Comparison of ENCODE assay signal across 1 cellular context in the genomic region with DNA sequence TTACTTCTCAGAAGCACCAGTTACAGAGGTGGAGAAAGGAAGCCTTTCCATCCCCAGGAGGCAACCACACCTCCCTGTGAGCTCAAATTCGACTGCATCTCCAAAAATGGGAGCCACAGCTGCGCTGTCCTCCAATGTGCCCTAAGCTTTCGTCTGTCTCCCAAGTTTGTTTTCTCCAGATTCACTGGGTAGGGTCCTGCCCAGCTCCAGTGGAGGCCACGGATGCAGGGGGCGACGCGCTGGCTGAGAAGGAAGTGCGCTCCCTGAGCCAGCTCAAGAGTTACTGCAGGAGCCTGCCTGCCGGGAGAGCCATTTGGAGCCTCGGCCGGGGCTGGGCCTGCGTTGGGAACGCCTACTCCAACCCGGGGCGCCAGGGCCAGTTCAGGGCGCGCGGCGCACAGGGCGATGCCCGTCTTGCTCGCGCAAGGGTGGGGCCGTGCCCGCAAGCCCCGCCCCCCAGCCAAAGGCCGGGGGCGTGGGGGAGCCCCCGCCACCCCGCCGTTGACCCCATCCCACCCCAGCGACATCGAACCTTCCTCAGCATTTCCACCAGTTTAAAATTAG.
TF ChIP-seq lines count a peak whose summit lies in the region.

No MANE protein-coding gene starts in this region.

TF ChIP-seq in HepG2, 621 proteins besides CTCF, POLR2A, EP300 and RAD21 (continued from another document and continues in another):
- TF ChIP-seq MEF2D (CRISPR knock-in tag; IDR thresholded peaks at IDR 0.05), result peak; percentile 81
- no peak for TF ChIP-seq RORA (CRISPR knock-in tag; IDR thresholded peaks at IDR 0.05)
- TF ChIP-seq ZNF841 (CRISPR knock-in tag; IDR thresholded peaks at IDR 0.05; ENCODE audit: borderline replicate concordance), result no peak
- peak; percentile 93; the same call in 1 of the 2 replicates for TF ChIP-seq SMAD1 (CRISPR knock-in tag; IDR thresholded peaks at IDR 0.05; ENCODE audit: borderline replicate concordance, low read depth)
- no peak for TF ChIP-seq FLYWCH1 (CRISPR knock-in tag; IDR thresholded peaks at IDR 0.05)
- TF ChIP-seq, protein P1, sequence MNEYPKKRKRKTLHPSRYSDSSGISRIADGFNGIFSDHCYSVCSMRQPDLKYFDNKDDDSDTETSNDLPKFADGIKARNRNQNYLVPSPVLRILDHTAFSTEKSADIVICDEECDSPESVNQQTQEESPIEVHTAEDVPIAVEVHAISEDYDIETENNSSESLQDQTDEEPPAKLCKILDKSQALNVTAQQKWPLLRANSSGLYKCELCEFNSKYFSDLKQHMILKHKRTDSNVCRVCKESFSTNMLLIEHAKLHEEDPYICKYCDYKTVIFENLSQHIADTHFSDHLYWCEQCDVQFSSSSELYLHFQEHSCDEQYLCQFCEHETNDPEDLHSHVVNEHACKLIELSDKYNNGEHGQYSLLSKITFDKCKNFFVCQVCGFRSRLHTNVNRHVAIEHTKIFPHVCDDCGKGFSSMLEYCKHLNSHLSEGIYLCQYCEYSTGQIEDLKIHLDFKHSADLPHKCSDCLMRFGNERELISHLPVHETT (CRISPR knock-in tag; conservative IDR thresholded peaks at IDR 0.05), result 0 out of 2 replicates have a peak, but pooled peaks have one; percentile 57
- TF ChIP-seq SAFB2 (CRISPR knock-in tag; IDR thresholded peaks at IDR 0.05; ENCODE audit: borderline replicate concordance, low read depth), result no peak
- TF ChIP-seq, protein P2, sequence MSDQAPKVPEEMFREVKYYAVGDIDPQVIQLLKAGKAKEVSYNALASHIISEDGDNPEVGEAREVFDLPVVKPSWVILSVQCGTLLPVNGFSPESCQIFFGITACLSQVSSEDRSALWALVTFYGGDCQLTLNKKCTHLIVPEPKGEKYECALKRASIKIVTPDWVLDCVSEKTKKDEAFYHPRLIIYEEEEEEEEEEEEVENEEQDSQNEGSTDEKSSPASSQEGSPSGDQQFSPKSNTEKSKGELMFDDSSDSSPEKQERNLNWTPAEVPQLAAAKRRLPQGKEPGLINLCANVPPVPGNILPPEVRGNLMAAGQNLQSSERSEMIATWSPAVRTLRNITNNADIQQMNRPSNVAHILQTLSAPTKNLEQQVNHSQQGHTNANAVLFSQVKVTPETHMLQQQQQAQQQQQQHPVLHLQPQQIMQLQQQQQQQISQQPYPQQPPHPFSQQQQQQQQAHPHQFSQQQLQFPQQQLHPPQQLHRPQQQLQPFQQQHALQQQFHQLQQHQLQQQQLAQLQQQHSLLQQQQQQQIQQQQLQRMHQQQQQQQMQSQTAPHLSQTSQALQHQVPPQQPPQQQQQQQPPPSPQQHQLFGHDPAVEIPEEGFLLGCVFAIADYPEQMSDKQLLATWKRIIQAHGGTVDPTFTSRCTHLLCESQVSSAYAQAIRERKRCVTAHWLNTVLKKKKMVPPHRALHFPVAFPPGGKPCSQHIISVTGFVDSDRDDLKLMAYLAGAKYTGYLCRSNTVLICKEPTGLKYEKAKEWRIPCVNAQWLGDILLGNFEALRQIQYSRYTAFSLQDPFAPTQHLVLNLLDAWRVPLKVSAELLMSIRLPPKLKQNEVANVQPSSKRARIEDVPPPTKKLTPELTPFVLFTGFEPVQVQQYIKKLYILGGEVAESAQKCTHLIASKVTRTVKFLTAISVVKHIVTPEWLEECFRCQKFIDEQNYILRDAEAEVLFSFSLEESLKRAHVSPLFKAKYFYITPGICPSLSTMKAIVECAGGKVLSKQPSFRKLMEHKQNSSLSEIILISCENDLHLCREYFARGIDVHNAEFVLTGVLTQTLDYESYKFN (CRISPR knock-in tag; conservative IDR thresholded peaks at IDR 0.05), result peak; percentile 45
- no peak for TF ChIP-seq DPF2 (CRISPR knock-in tag; IDR thresholded peaks at IDR 0.05; ENCODE audit: borderline replicate concordance, low read depth)
- TF ChIP-seq, protein P3, sequence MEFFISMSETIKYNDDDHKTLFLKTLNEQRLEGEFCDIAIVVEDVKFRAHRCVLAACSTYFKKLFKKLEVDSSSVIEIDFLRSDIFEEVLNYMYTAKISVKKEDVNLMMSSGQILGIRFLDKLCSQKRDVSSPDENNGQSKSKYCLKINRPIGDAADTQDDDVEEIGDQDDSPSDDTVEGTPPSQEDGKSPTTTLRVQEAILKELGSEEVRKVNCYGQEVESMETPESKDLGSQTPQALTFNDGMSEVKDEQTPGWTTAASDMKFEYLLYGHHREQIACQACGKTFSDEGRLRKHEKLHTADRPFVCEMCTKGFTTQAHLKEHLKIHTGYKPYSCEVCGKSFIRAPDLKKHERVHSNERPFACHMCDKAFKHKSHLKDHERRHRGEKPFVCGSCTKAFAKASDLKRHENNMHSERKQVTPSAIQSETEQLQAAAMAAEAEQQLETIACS (CRISPR knock-in tag; IDR thresholded peaks at IDR 0.05), result peak; percentile 71
- TF ChIP-seq, protein P4, sequence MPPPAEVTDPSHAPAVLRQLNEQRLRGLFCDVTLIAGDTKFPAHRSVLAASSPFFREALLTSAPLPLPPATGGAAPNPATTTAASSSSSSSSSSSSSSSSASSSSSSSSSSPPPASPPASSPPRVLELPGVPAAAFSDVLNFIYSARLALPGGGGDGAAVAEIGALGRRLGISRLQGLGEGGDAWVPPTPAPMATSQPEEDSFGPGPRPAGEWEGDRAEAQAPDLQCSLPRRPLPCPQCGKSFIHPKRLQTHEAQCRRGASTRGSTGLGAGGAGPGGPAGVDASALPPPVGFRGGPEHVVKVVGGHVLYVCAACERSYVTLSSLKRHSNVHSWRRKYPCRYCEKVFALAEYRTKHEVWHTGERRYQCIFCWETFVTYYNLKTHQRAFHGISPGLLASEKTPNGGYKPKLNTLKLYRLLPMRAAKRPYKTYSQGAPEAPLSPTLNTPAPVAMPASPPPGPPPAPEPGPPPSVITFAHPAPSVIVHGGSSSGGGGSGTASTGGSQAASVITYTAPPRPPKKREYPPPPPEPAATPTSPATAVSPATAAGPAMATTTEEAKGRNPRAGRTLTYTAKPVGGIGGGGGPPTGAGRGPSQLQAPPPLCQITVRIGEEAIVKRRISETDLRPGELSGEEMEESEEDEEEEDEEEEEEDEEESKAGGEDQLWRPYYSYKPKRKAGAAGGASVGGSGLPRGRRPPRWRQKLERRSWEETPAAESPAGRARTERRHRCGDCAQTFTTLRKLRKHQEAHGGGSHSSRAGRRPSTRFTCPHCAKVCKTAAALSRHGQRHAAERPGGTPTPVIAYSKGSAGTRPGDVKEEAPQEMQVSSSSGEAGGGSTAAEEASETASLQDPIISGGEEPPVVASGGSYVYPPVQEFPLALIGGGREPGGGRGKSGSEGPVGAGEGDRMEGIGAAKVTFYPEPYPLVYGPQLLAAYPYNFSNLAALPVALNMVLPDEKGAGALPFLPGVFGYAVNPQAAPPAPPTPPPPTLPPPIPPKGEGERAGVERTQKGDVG (CRISPR knock-in tag; IDR thresholded peaks at IDR 0.05; ENCODE audit: borderline replicate concordance), result peak; percentile 38; the same call in 1 of the 2 replicates
- no peak for TF ChIP-seq KLF13 (CRISPR knock-in tag; IDR thresholded peaks at IDR 0.05)
- TF ChIP-seq PLRG1 (conservative IDR thresholded peaks at IDR 0.05), result no peak
- TF ChIP-seq, protein P5, sequence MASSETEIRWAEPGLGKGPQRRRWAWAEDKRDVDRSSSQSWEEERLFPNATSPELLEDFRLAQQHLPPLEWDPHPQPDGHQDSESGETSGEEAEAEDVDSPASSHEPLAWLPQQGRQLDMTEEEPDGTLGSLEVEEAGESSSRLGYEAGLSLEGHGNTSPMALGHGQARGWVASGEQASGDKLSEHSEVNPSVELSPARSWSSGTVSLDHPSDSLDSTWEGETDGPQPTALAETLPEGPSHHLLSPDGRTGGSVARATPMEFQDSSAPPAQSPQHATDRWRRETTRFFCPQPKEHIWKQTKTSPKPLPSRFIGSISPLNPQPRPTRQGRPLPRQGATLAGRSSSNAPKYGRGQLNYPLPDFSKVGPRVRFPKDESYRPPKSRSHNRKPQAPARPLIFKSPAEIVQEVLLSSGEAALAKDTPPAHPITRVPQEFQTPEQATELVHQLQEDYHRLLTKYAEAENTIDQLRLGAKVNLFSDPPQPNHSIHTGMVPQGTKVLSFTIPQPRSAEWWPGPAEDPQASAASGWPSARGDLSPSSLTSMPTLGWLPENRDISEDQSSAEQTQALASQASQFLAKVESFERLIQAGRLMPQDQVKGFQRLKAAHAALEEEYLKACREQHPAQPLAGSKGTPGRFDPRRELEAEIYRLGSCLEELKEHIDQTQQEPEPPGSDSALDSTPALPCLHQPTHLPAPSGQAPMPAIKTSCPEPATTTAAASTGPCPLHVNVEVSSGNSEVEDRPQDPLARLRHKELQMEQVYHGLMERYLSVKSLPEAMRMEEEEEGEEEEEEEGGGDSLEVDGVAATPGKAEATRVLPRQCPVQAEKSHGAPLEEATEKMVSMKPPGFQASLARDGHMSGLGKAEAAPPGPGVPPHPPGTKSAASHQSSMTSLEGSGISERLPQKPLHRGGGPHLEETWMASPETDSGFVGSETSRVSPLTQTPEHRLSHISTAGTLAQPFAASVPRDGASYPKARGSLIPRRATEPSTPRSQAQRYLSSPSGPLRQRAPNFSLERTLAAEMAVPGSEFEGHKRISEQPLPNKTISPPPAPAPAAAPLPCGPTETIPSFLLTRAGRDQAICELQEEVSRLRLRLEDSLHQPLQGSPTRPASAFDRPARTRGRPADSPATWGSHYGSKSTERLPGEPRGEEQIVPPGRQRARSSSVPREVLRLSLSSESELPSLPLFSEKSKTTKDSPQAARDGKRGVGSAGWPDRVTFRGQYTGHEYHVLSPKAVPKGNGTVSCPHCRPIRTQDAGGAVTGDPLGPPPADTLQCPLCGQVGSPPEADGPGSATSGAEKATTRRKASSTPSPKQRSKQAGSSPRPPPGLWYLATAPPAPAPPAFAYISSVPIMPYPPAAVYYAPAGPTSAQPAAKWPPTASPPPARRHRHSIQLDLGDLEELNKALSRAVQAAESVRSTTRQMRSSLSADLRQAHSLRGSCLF (CRISPR knock-in tag; IDR thresholded peaks at IDR 0.05; ENCODE audit: borderline replicate concordance), result no peak
- no peak for TF ChIP-seq ZNF335 (CRISPR knock-in tag; IDR thresholded peaks at IDR 0.05)
- TF ChIP-seq, protein P6, sequence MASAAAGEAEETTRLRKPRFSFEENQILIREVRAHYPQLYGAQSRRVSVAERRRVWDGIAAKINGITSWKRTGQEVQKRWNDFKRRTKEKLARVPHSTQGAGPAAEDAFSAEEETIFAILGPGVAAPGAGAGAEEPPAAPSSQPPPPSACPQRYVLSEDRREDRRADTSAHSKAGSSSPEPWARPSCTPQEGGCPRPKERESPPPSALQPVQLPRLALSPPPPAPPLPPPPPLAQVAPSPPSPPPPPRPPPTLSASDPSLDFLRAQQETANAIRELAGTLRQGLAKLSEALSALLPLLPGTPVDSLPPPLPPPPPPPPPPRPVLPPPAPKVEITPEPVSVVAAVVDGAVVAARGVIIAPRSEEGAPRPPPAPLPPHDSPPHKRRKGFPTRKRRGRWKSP (CRISPR knock-in tag; IDR thresholded peaks at IDR 0.05), result peak; percentile 92
- peak; percentile 86 for TF ChIP-seq AGO2 (optimal IDR thresholded peaks at IDR 0.05; ENCODE audit: low read depth, low read length)
- no peak for TF ChIP-seq ZNF552 (CRISPR knock-in tag; IDR thresholded peaks at IDR 0.05; ENCODE audit: borderline replicate concordance)
- TF ChIP-seq NBN (conservative IDR thresholded peaks at IDR 0.05), result no peak
- TF ChIP-seq, protein P7, sequence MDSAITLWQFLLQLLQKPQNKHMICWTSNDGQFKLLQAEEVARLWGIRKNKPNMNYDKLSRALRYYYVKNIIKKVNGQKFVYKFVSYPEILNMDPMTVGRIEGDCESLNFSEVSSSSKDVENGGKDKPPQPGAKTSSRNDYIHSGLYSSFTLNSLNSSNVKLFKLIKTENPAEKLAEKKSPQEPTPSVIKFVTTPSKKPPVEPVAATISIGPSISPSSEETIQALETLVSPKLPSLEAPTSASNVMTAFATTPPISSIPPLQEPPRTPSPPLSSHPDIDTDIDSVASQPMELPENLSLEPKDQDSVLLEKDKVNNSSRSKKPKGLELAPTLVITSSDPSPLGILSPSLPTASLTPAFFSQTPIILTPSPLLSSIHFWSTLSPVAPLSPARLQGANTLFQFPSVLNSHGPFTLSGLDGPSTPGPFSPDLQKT (CRISPR knock-in tag; IDR thresholded peaks at IDR 0.05; ENCODE audit: borderline replicate concordance), result no peak
- TF ChIP-seq ZNF547 (CRISPR knock-in tag; IDR thresholded peaks at IDR 0.05), result peak; percentile 78
- TF ChIP-seq TCF12 (IDR thresholded peaks at IDR 0.05), result no peak
- TF ChIP-seq TCF12 (CRISPR knock-in tag; IDR thresholded peaks at IDR 0.05), result 0 out of 2 replicates have a peak, but pooled peaks have one; percentile 41
- TF ChIP-seq FOXO1 (CRISPR knock-in tag; IDR thresholded peaks at IDR 0.05), result no peak; the same call in 1 of the 2 replicates
- TF ChIP-seq MXI1 (IDR thresholded peaks at IDR 0.05; ENCODE audit: borderline replicate concordance, low read depth, low read length), result peak; percentile 57; the same call in 1 of the 3 replicates
- TF ChIP-seq XBP1 (CRISPR knock-in tag; IDR thresholded peaks at IDR 0.05), result no peak
- TF ChIP-seq PTBP1 (IDR thresholded peaks at IDR 0.05; ENCODE audit: low read depth, low read length, poor library complexity, severe bottlenecking), result no peak
- TF ChIP-seq, protein P8, sequence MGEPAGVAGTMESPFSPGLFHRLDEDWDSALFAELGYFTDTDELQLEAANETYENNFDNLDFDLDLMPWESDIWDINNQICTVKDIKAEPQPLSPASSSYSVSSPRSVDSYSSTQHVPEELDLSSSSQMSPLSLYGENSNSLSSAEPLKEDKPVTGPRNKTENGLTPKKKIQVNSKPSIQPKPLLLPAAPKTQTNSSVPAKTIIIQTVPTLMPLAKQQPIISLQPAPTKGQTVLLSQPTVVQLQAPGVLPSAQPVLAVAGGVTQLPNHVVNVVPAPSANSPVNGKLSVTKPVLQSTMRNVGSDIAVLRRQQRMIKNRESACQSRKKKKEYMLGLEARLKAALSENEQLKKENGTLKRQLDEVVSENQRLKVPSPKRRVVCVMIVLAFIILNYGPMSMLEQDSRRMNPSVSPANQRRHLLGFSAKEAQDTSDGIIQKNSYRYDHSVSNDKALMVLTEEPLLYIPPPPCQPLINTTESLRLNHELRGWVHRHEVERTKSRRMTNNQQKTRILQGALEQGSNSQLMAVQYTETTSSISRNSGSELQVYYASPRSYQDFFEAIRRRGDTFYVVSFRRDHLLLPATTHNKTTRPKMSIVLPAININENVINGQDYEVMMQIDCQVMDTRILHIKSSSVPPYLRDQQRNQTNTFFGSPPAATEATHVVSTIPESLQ (CRISPR knock-in tag; conservative IDR thresholded peaks at IDR 0.05), result no peak
- no peak for TF ChIP-seq TOE1 (CRISPR knock-in tag; IDR thresholded peaks at IDR 0.05)
- no peak for TF ChIP-seq ZNF615 (CRISPR knock-in tag; IDR thresholded peaks at IDR 0.05; ENCODE audit: borderline replicate concordance)
- TF ChIP-seq JUN (CRISPR knock-in tag; IDR thresholded peaks at IDR 0.05), result no peak
- no peak for TF ChIP-seq ZSCAN22 (CRISPR knock-in tag; IDR thresholded peaks at IDR 0.05)
- no peak for TF ChIP-seq ZNF678 (CRISPR knock-in tag; IDR thresholded peaks at IDR 0.05)
- peak; percentile 76 for TF ChIP-seq MEIS1 (CRISPR knock-in tag; IDR thresholded peaks at IDR 0.05; ENCODE audit: borderline replicate concordance)
- TF ChIP-seq MAF1 (CRISPR knock-in tag; IDR thresholded peaks at IDR 0.05; ENCODE audit: borderline replicate concordance), result 0 out of 2 replicates have a peak, but pooled peaks have one; percentile 82
- TF ChIP-seq, protein P9, sequence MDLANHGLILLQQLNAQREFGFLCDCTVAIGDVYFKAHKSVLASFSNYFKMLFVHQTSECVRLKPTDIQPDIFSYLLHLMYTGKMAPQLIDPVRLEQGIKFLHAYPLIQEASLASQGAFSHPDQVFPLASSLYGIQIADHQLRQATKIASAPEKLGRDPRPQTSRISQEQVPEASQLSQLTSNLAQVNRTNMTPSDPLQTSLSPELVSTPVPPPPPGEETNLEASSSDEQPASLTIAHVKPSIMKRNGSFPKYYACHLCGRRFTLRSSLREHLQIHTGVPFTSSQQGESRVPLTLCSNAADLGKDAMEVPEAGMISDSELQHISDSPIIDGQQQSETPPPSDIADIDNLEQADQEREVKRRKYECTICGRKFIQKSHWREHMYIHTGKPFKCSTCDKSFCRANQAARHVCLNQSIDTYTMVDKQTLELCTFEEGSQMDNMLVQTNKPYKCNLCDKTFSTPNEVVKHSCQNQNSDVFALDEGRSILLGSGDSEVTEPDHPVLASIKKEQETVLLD (CRISPR knock-in tag; IDR thresholded peaks at IDR 0.05; ENCODE audit: low read depth), result no peak
- 0 out of 2 replicates have a peak, but pooled peaks have one; percentile 38 for TF ChIP-seq ZNF138 (CRISPR knock-in tag; IDR thresholded peaks at IDR 0.05; ENCODE audit: low read depth)
